ENCODE assay signal across 14 cellular contexts in genomic region chr11:121246021-121246768, GRCh38.
"Had no signal": no experiment of that assay in that cellular context is flagged by ENCODE, and none has a peak within 500 bp of the region (broad histone marks: within the 10 kb centered on the region; RNA-seq: fewer than 3 reads in every experiment).

No MANE protein-coding gene starts in this region.

- H3K4me1 ChIP-seq: colonic mucosa had no signal

- ATAC-seq: activated T-helper 17 cell treated with anti-CD3 and anti-CD28 coated beads, Interleukin-2, amount 50 U/mL, for 72 hours; left lung; T-cell had no signal

- DNase-seq: activated CD4-positive, alpha-beta T cell treated with anti-CD3 and anti-CD28 coated beads for 4 hours; activated CD8-positive, alpha-beta memory T cell treated with anti-CD3 and anti-CD28 coated beads for 24 hours; activated naive CD4-positive, alpha-beta T cell treated with anti-CD3 and anti-CD28 coated beads, Interleukin-2, amount 10 ng/mL, durations not matched to agents 7 days and 5 days; colonic mucosa; effector CD8-positive, alpha-beta T cell; heart right ventricle; stimulated activated CD4-positive, alpha-beta T cell treated with anti-CD3 and anti-CD28 coated beads, Interleukin-4, amount 100 ng/mL, for 1 hour; T-cell; WERI-Rb-1 had no signal

- H3K27ac ChIP-seq: colonic mucosa, heart right ventricle, left lung, tibial nerve, WERI-Rb-1 had no signal

- FAIRE-seq: frontal cortex, islet of Langerhans had no signal

- H3K36me3 ChIP-seq: colonic mucosa, heart right ventricle, left lung, tibial nerve, WERI-Rb-1 had no signal

- H3K4me3 ChIP-seq: colonic mucosa, heart right ventricle, left lung, tibial nerve had no signal

- H3K27me3 ChIP-seq: colonic mucosa, left lung, tibial nerve had no signal

- H3K9me3 ChIP-seq: colonic mucosa, heart right ventricle, left lung, tibial nerve had no signal
